21 cellular contexts compared by ENCODE assay signal in genomic region chr6:168686339-168686738, GRCh38.
A peak's percentile ranks its signal among the peaks of the same experiment; 100 is the strongest.
DNase-seq lines count a peak whose midpoint lies in the region; FAIRE-seq and TF ChIP-seq lines count a peak whose summit lies in the region.
"Had no signal": no experiment of that assay in that cellular context is flagged by ENCODE, and none has a peak within 500 bp of the region (broad histone marks: within the 10 kb centered on the region; RNA-seq: fewer than 3 reads in every experiment).

No MANE protein-coding gene starts in this region.

- H3K27ac ChIP-seq in PC-9 (peak overlapping the region; percentile 94), kidney (ENCODE audit: low read depth in 2 of 2, low read length in 2 of 2) (no peak overlapping the region), neuronal stem cell (replicated peaks; ENCODE audit: low read length) (no peak overlapping the region), dorsolateral prefrontal cortex (no peak overlapping the region)

- no peaks in the 10 kb centered on the region for H3K27me3 Mint-ChIP-seq in Calu3 (ENCODE audit: unreplicated experiment)
- H3K27me3 Mint-ChIP-seq: B cell had no signal

- CTCF ChIA-PET in Calu3 (lab: Charles Lee) (interaction anchor here (1.1 kb wide), 1 partner anchor 8 kb away, joined by 3 read pairs; no protein-coding TSS in a partner anchor), PC-9 (lab: Charles Lee) (no interaction called here)

- H4K91ac ChIP-seq in neuronal stem cell (ENCODE audit: low read depth, low read length, poor library complexity): no peak overlapping the region

- H3K4me3 Mint-ChIP-seq in Calu3 (ENCODE audit: low read depth, unreplicated experiment): no peak overlapping the region
- H3K4me3 Mint-ChIP-seq: B cell; CD4-positive, CD25-positive, alpha-beta regulatory T cell; H9; IgD-negative memory B cell had no signal

- peaks cover 39% of the 10 kb centered on the region for H3F3A ChIP-seq in PC-9 (ENCODE audit: insufficient read depth, low read depth)

- BruUV-seq in Calu3 (replicated peaks; lab: Mats Ljungman, UMichigan) (no TSS peak), PC-9 (replicated peaks; lab: Mats Ljungman, UMichigan) (no TSS peak)

- peaks cover 49% of the 10 kb centered on the region for H3K4me1 Mint-ChIP-seq in Calu3 (ENCODE audit: low read depth, unreplicated experiment)
- H3K4me1 Mint-ChIP-seq: B cell; CD4-positive, CD25-positive, alpha-beta regulatory T cell; CD8-positive, alpha-beta memory T cell; IgD-negative memory B cell had no signal

- H3K9me3 ChIP-seq in PC-9 (ENCODE audit: insufficient read depth, low read depth) (no peaks in the 10 kb centered on the region), kidney (ENCODE audit: control insufficient read depth in 1 of 2, low read length in 2 of 2) (no peaks in the 10 kb centered on the region), neuronal stem cell (replicated peaks in 1 of 2; ENCODE audit: control insufficient read depth in 2 of 2, insufficient read depth in 1 of 2, low read depth in 1 of 2, low read length in 2 of 2) (no peaks in the 10 kb centered on the region)

- WGBS in neuronal stem cell (ENCODE audit: extremely low coverage in 2 of 2, insufficient read length in 2 of 2, insufficient replicate concordance in 1 of 2), 2 donors: no CpG with 5 or more reads among the region's 13 CpGs

- H3K9me3 Mint-ChIP-seq in Calu3 (ENCODE audit: low read depth, unreplicated experiment): no peaks in the 10 kb centered on the region
- H3K9me3 Mint-ChIP-seq: CD8-positive, alpha-beta memory T cell had no signal

- no peaks in the 10 kb centered on the region for H3K27me3 ChIP-seq in PC-9 (ENCODE audit: insufficient read depth, low read depth)
- H3K27me3 ChIP-seq in neuronal stem cell (ENCODE audit: control insufficient read depth in 3 of 3, insufficient read depth in 3 of 3, low read depth in 1 of 3, low read length in 3 of 3): no peaks in the 10 kb centered on the region
- H3K27me3 ChIP-seq in dorsolateral prefrontal cortex: peaks cover 0 to 6% (median 0%) of the 10 kb centered on the region in 45 donors

- no peak overlapping the region for H3K18ac ChIP-seq in neuronal stem cell (ENCODE audit: low read length)

- no peak overlapping the region for H2BK120ac ChIP-seq in neuronal stem cell (ENCODE audit: low read depth, low read length)

- no peaks in the 10 kb centered on the region for H3K79me2 ChIP-seq in PC-9 (ENCODE audit: low read depth)

- POLR2A ChIA-PET in PC-9 (lab: Charles Lee; ENCODE audit: unreplicated experiment): no interaction called here

- peaks cover 8% of the 10 kb centered on the region for H3K36me3 Mint-ChIP-seq in Calu3 (ENCODE audit: insufficient read depth, unreplicated experiment)
- H3K36me3 Mint-ChIP-seq: CD4-positive, CD25-positive, alpha-beta regulatory T cell; CD8-positive, alpha-beta memory T cell; IgD-negative memory B cell had no signal

- no peak overlapping the region for H2AK5ac ChIP-seq in neuronal stem cell (ENCODE audit: low read depth, low read length)

- H3K4me1 ChIP-seq in PC-9 (replicated peaks; ENCODE audit: insufficient read depth) (peaks cover 63% of the 10 kb centered on the region), kidney (ENCODE audit: control insufficient read depth in 1 of 2, insufficient read depth in 1 of 2, low read depth in 1 of 2, low read length in 2 of 2) (no peaks in the 10 kb centered on the region), neuronal stem cell (ENCODE audit: control insufficient read depth in 2 of 2, insufficient read depth in 1 of 2, low read depth in 1 of 2, low read length in 2 of 2) (peaks cover 10 to 31% of the 10 kb centered on the region in 2 donors)

- H3K4ac ChIP-seq in neuronal stem cell (ENCODE audit: low read length): no peak overlapping the region

- peak overlapping the region; percentile 33 for H2BK15ac ChIP-seq in neuronal stem cell (ENCODE audit: low read length)

- no peak for TF ChIP-seq CTCF in Calu3 (IDR thresholded peaks at IDR 0.05; ENCODE audit: unreplicated experiment)
- TF ChIP-seq CTCF in PC-9 (conservative IDR thresholded peaks at IDR 0.05): no peak
- TF ChIP-seq CTCF in kidney (IDR thresholded peaks at IDR 0.05; ENCODE audit: borderline replicate concordance, extremely low read depth, insufficient read depth): no peak
- no peak for TF ChIP-seq CTCF in dorsolateral prefrontal cortex (IDR thresholded peaks at IDR 0.05 in 54 of 56, conservative IDR thresholded peaks at IDR 0.05 in 2 of 56; ENCODE audit: low read depth in 1 of 56, partially characterized antibody in 56 of 56)

- peak overlapping the region; percentile 4 for H2BK12ac ChIP-seq in neuronal stem cell (ENCODE audit: low read length)

- H3K79me1 ChIP-seq in neuronal stem cell (ENCODE audit: low read depth, low read length): no peaks in the 10 kb centered on the region

- H3K27ac Mint-ChIP-seq in Calu3 (ENCODE audit: unreplicated experiment): peak overlapping the region; percentile 96
- H3K27ac Mint-ChIP-seq: B cell, IgD-negative memory B cell had no signal

- DNase-seq in Calu3 (no peak), PC-9 (no peak), kidney (peak; percentile 54), neuronal stem cell (ENCODE audit: low spot score) (no peak), dorsolateral prefrontal cortex (no peak), NCI-H146 treated with DMSO at 0.1 percent for 48 hours (lab: John Stamatoyannopoulos, UW; ENCODE audit: unreplicated experiment) (no peak)
- no peak for DNase-seq in stimulated activated naive CD4-positive, alpha-beta T cell (lab: John Stamatoyannopoulos, UW)
- DNase-seq: C1 segment of cervical spinal cord; CD4-positive, CD25-positive, alpha-beta regulatory T cell; CD8-positive, alpha-beta memory T cell; COR-L47; DMS79; GDM1; GOT3; H9 had no signal

- H3K4me3 ChIP-seq in PC-9 (no peak overlapping the region), kidney (ENCODE audit: low read length in 2 of 2) (no peak overlapping the region), neuronal stem cell (ENCODE audit: low read length in 2 of 2) (no peak overlapping the region), dorsolateral prefrontal cortex (no peak overlapping the region)

- no peak overlapping the region for H3K14ac ChIP-seq in neuronal stem cell (ENCODE audit: low read length)

- no peak overlapping the region for H2AFZ ChIP-seq in PC-9
- H2AFZ ChIP-seq in neuronal stem cell (ENCODE audit: low read length): peak overlapping the region; percentile 60

- H3K4me2 ChIP-seq in PC-9: peak overlapping the region; percentile 79
- H3K4me2 ChIP-seq in neuronal stem cell (ENCODE audit: insufficient read depth, low read length, poor library complexity, severe bottlenecking): no peak overlapping the region

- H4K20me1 ChIP-seq in PC-9 (ENCODE audit: insufficient read depth): no peaks in the 10 kb centered on the region

- H2BK5ac ChIP-seq in neuronal stem cell (ENCODE audit: low read length): no peak overlapping the region

- H3K9ac ChIP-seq in kidney (ENCODE audit: low read length in 2 of 2) (no peak overlapping the region), neuronal stem cell (ENCODE audit: low read depth, low read length, poor library complexity) (no peak overlapping the region)

- intact Hi-C loops in Calu3 (cut with micrococcal nuclease; ENCODE audit: unreplicated experiment) (loop anchor here (5.0 kb wide), 2 partner anchors 69 to 201 kb away; no protein-coding TSS in a partner anchor), PC-9 (cut with micrococcal nuclease; ENCODE audit: unreplicated experiment) (no loop called here), kidney (cut with DNase I) (no loop called here), dorsolateral prefrontal cortex (cut with DNase I) (no loop called here)

- FAIRE-seq in kidney (lab: Jason Lieb, UNC): no peak
- FAIRE-seq: D721Med, GM12892, GM18507, HepG2 had no signal

- no peaks in the 10 kb centered on the region for H3K9me2 ChIP-seq in PC-9 (ENCODE audit: insufficient read depth)

- H3K36me3 ChIP-seq in PC-9 (ENCODE audit: low read depth) (no peaks in the 10 kb centered on the region), kidney (ENCODE audit: control insufficient read depth in 1 of 2, insufficient read depth in 2 of 2, low read length in 2 of 2) (no peaks in the 10 kb centered on the region), neuronal stem cell (replicated peaks in 1 of 2; ENCODE audit: control insufficient read depth in 2 of 2, insufficient read depth in 2 of 2, low read length in 2 of 2) (no peaks in the 10 kb centered on the region)

- H4K8ac ChIP-seq in neuronal stem cell (ENCODE audit: low read depth, low read length): no peak overlapping the region

- H3K23ac ChIP-seq in neuronal stem cell (ENCODE audit: low read depth, low read length, poor library complexity): no peak overlapping the region
